ENCODE assay signal across 10 cellular contexts in the genomic region with DNA sequence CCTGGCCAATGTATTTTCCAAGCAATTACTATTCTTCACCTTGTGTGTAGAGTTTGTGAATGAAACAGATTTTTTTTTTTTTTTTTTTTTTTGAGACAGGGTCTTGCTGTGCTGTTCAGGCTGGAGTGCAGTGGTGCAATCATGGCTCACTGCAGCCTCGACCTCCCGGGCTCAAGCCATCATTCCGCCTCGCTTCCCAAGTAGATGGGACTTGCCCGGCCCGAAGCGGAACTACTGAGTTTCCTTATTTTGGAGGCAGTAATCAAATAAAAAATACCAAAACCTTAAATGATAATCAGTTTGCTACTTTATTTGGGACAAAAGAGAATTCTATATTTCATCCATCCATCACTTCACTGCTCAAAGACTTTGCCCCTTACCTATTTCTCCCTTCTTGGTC. TPM values are rescaled to one million over a fixed set of nuclear protein-coding genes. Genes with fewer than 3 reads are reported as not detected.
DNase-seq lines count a peak whose midpoint lies in the region; ATAC-seq and TF ChIP-seq lines count a peak whose summit lies in the region.
"Had no signal": no experiment of that assay in that cellular context is flagged by ENCODE, and none has a peak within 500 bp of the region (broad histone marks: within the 10 kb centered on the region; RNA-seq: fewer than 3 reads in every experiment).

No MANE protein-coding gene starts in this region.

- CTCF ChIA-PET in OCI-LY7 (lab: Charles Lee; ENCODE audit: unreplicated experiment), result no interaction called here

- peak overlapping the region; percentile 61; the same call in 1 of the 2 replicates for H3K9ac ChIP-seq in DND-41 (ENCODE audit: low read depth, low read length)

- H3K9me3 ChIP-seq in DND-41 (ENCODE audit: insufficient read depth, low read length, severe bottlenecking), result peaks cover 4% of the 10 kb centered on the region
- H3K9me3 ChIP-seq in OCI-LY7 (ENCODE audit: low read length), result no peaks in the 10 kb centered on the region
- no peaks in the 10 kb centered on the region for H3K9me3 ChIP-seq in esophagus muscularis mucosa
- no peaks in the 10 kb centered on the region for H3K9me3 ChIP-seq in sigmoid colon

- BruUV-seq in OCI-LY7 (replicated peaks; lab: Mats Ljungman, UMichigan), result no TSS peak

- H3K4me1 ChIP-seq in DND-41 (ENCODE audit: insufficient read depth, low read length) (peaks cover 19% of the 10 kb centered on the region), OCI-LY7 (ENCODE audit: insufficient read depth, low read length, poor library complexity, severe bottlenecking) (peaks cover 5% of the 10 kb centered on the region), esophagus muscularis mucosa (peaks cover 6 to 18% (median 15%) of the 10 kb centered on the region in 4 donors), sigmoid colon (peaks cover 0 to 8% (median 5%) of the 10 kb centered on the region in 4 donors)

- H3K27ac ChIP-seq in DND-41 (ENCODE audit: low read length) (peak overlapping the region; percentile 73; the same call in 1 of the 2 replicates), OCI-LY7 (ENCODE audit: low read depth, low read length, poor library complexity, severe bottlenecking) (no peak overlapping the region), esophagus muscularis mucosa (replicated peaks in 1 of 4) (peak overlapping the region in 1 of 4 donors; percentile 82), sigmoid colon (peak overlapping the region in 1 of 4 donors; percentile 80)

- peaks cover 2% of the 10 kb centered on the region; the same call in 1 of the 2 replicates for H3K79me2 ChIP-seq in DND-41 (ENCODE audit: insufficient read depth, low read length)
- no peaks in the 10 kb centered on the region for H3K79me2 ChIP-seq in OCI-LY7 (ENCODE audit: insufficient read depth, low read depth, low read length)

- H3K27me3 ChIP-seq in DND-41 (ENCODE audit: insufficient read depth, low read length, poor library complexity), result no peaks in the 10 kb centered on the region
- no peaks in the 10 kb centered on the region for H3K27me3 ChIP-seq in esophagus muscularis mucosa
- no peaks in the 10 kb centered on the region for H3K27me3 ChIP-seq in sigmoid colon

- TF ChIP-seq CTCF in DND-41 (IDR thresholded peaks at IDR 0.05; ENCODE audit: borderline replicate concordance, extremely low read depth, low read length, poor library complexity, severe bottlenecking), result no peak
- no peak for TF ChIP-seq CTCF in OCI-LY7 (conservative IDR thresholded peaks at IDR 0.05; ENCODE audit: low read length)
- TF ChIP-seq CTCF in esophagus muscularis mucosa (IDR thresholded peaks at IDR 0.05), result no peak
- TF ChIP-seq CTCF in sigmoid colon (IDR thresholded peaks at IDR 0.05), result no peak

- peak overlapping the region; percentile 89 for H3K4me2 ChIP-seq in DND-41 (ENCODE audit: insufficient read depth, low read length)
- 0 out of 2 replicates have a peak overlapping the region, but pooled peaks have one; percentile 72 for H3K4me2 ChIP-seq in OCI-LY7 (ENCODE audit: low read length)

- H3K36me3 ChIP-seq in DND-41 (ENCODE audit: insufficient read depth, low read length), result no peaks in the 10 kb centered on the region
- no peaks in the 10 kb centered on the region for H3K36me3 ChIP-seq in OCI-LY7 (ENCODE audit: insufficient read depth, low read length)
- H3K36me3 ChIP-seq in esophagus muscularis mucosa, result peaks cover 0 to 3% (median 0%) of the 10 kb centered on the region in 4 donors
- H3K36me3 ChIP-seq in sigmoid colon, result no peaks in the 10 kb centered on the region

- POLR2A ChIA-PET in OCI-LY7 (lab: Charles Lee), result no interaction called here

- no peak for ATAC-seq in DND-41 (ENCODE audit: insufficient read depth, low read depth)
- ATAC-seq in GM21528 (IDR thresholded peaks at IDR 0.05; ENCODE audit: low FRiP score, unreplicated experiment), result no peak

- no peak for TF ChIP-seq EP300 in esophagus muscularis mucosa (IDR thresholded peaks at IDR 0.05)
- no peak for TF ChIP-seq EP300 in sigmoid colon (IDR thresholded peaks at IDR 0.05)

- DNase-seq in DND-41, result no peak
- DNase-seq in OCI-LY7 (ENCODE audit: low spot score), result no peak
- DNase-seq in esophagus muscularis mucosa (ENCODE audit: extremely low spot score), result no peak
- no peak for DNase-seq in sigmoid colon
- DNase-seq in NOMO-1 treated with dmso at 0.1 percent for 144 hours (lab: John Stamatoyannopoulos, UW; ENCODE audit: unreplicated experiment), result no peak
- no peak for DNase-seq in GM19238 (ENCODE audit: insufficient read length, low spot score)
- no peak for DNase-seq in NCI-H2171 (lab: John Stamatoyannopoulos, UW)
- DNase-seq: retina had no signal

- WGBS in esophagus muscularis mucosa, result 94% methylated on average over 7 of the region's 7 CpGs
- 94 to 97% methylated on average over 7 of the region's 7 CpGs for WGBS in sigmoid colon, 2 donors

- H2AFZ ChIP-seq in DND-41 (ENCODE audit: low read depth, low read length) (peak overlapping the region; percentile 95), OCI-LY7 (ENCODE audit: low read length) (peak overlapping the region; percentile 92)

- peak overlapping the region in 1 of 2 experiments; percentile 88; a peak in 2 of 4 replicates for H3K4me3 ChIP-seq in DND-41 (ENCODE audit: low read depth in 1 of 2, low read length in 2 of 2)
- no peak overlapping the region for H3K4me3 ChIP-seq in OCI-LY7 (ENCODE audit: low read depth, low read length, poor library complexity, severe bottlenecking)
- peak overlapping the region; percentile 73 to 84 (median 74) for H3K4me3 ChIP-seq in esophagus muscularis mucosa
- H3K4me3 ChIP-seq in sigmoid colon, result peak overlapping the region in 3 of 4 donors; percentile 70 to 86 (median 84)

- TF ChIP-seq POLR2A in esophagus muscularis mucosa (IDR thresholded peaks at IDR 0.05; ENCODE audit: low read depth), result no peak
- no peak for TF ChIP-seq POLR2A in sigmoid colon (IDR thresholded peaks at IDR 0.05)

- no peaks in the 10 kb centered on the region for H3K9me2 ChIP-seq in OCI-LY7 (ENCODE audit: insufficient read depth, low read length)

- intact Hi-C loops in OCI-LY7 (cut with micrococcal nuclease; ENCODE audit: unreplicated experiment), result no loop called here
- intact Hi-C loops in esophagus muscularis mucosa (cut with DNase I), result no loop called here
- intact Hi-C loops in sigmoid colon (cut with DNase I), result no loop called here

- no peaks in the 10 kb centered on the region for H4K20me1 ChIP-seq in DND-41 (ENCODE audit: insufficient read depth, low read length)
- no peaks in the 10 kb centered on the region for H4K20me1 ChIP-seq in OCI-LY7 (ENCODE audit: insufficient read depth, low read length)

RNA-seq across cellular contexts. Expression of gene BTBD8, which starts 0.7 kb away (rescaled TPM):
- total RNA-seq in OCI-LY7 (2014; rRNA removed; shearing (Covaris generic)), result 0.28 TPM in 2 replicates
- total RNA-seq in OCI-LY7 (2022) (3.3 and 3.4 TPM in 2 replicates), esophagus muscularis mucosa (1 to 10 TPM; 4.3 to 7.8 (median 5.9) TPM), sigmoid colon (1 to 10 TPM; 4.9 to 8.3 (median 7.9) TPM)
- polyA plus RNA-seq in sigmoid colon, result 1 to 10 TPM in 2 of 3 donors, under 1 TPM in 1; 0.99 to 1.4 (median 1.2) TPM

RNA-seq across cellular contexts. Expression of gene SETSIP, which starts 4.2 kb away (rescaled TPM):
- 0.44 and 0.67 TPM in 2 replicates for total RNA-seq in OCI-LY7 (2014; rRNA removed; shearing (Covaris generic))
- total RNA-seq in OCI-LY7 (2022) (not detected in 2 replicates), esophagus muscularis mucosa (not detected), sigmoid colon (not detected)
- polyA plus RNA-seq in sigmoid colon, result under 1 TPM in 1 of 3 donors, not detected in 2; 0.10 TPM
- total RNA-seq: urinary bladder had no signal
- polyA plus RNA-seq: urinary bladder had no signal

RNA-seq across cellular contexts. Expression of gene EPHX4, which starts 49.7 kb away (rescaled TPM):
- total RNA-seq in OCI-LY7 (2014; rRNA removed; shearing (Covaris generic)), result not detected in 2 replicates
- total RNA-seq in OCI-LY7 (2022), result not detected in 2 replicates
- 1 to 10 TPM; 2.9 to 4.3 (median 3.3) TPM for total RNA-seq in esophagus muscularis mucosa
- total RNA-seq in sigmoid colon, result 1 to 10 TPM in 2 of 4 donors, under 1 TPM in 2; 0.55 to 1.9 (median 0.86) TPM
- polyA plus RNA-seq in sigmoid colon, result 1 to 10 TPM in 1 of 3 donors, under 1 TPM in 1, not detected in 1; 0.38 to 1.2 TPM
